Comparison of ENCODE assay signal across 1 cellular context in genomic region chr4:1870578-1871443, GRCh38.
TF ChIP-seq lines count a peak whose summit lies in the region.

Gene NSD2, plus strand, starts transcription at chr4:1871393. Its CDS starts 29,262 bp downstream, at chr4:1900655.

TF ChIP-seq in HepG2, 621 proteins besides CTCF, POLR2A, EP300 and RAD21 (continued from another document and continues in another):
- no peak; the same call in 1 of the 2 replicates for TF ChIP-seq ZNF691 (CRISPR knock-in tag; IDR thresholded peaks at IDR 0.05; ENCODE audit: borderline replicate concordance, low read depth)
- peak; percentile 86 for TF ChIP-seq ZNF276 (CRISPR knock-in tag; IDR thresholded peaks at IDR 0.05; ENCODE audit: low read depth)
- TF ChIP-seq ZSCAN21 (CRISPR knock-in tag; IDR thresholded peaks at IDR 0.05; ENCODE audit: borderline replicate concordance) = peak; percentile 56; the same call in 1 of the 2 replicates
- TF ChIP-seq PREB (CRISPR knock-in tag; IDR thresholded peaks at IDR 0.05) = no peak
- no peak for TF ChIP-seq MIER3 (CRISPR knock-in tag; IDR thresholded peaks at IDR 0.05; ENCODE audit: borderline replicate concordance)
- no peak for TF ChIP-seq SNAI1 (CRISPR knock-in tag; IDR thresholded peaks at IDR 0.05; ENCODE audit: borderline replicate concordance)
- TF ChIP-seq ARNT2 (CRISPR knock-in tag; IDR thresholded peaks at IDR 0.05; ENCODE audit: low read depth) = peak; percentile 87; the same call in 1 of the 2 replicates
- TF ChIP-seq CENPT (CRISPR knock-in tag; IDR thresholded peaks at IDR 0.05; ENCODE audit: low read depth) = peak; percentile 89; the same call in 1 of the 2 replicates
- peak; percentile 80; the same call in 1 of the 2 replicates for TF ChIP-seq ARID4A (CRISPR knock-in tag; IDR thresholded peaks at IDR 0.05; ENCODE audit: borderline replicate concordance)
- no peak for TF ChIP-seq ZXDC (CRISPR knock-in tag; IDR thresholded peaks at IDR 0.05)
- TF ChIP-seq SOX5 (CRISPR knock-in tag; IDR thresholded peaks at IDR 0.05; ENCODE audit: borderline replicate concordance) = no peak
- no peak for TF ChIP-seq PAWR (CRISPR knock-in tag; IDR thresholded peaks at IDR 0.05; ENCODE audit: borderline replicate concordance)
- 0 out of 2 replicates have a peak, but pooled peaks have one; percentile 50 for TF ChIP-seq GATAD1 (CRISPR knock-in tag; IDR thresholded peaks at IDR 0.05)
- TF ChIP-seq ZNF780A (CRISPR knock-in tag; IDR thresholded peaks at IDR 0.05) = 0 out of 2 replicates have a peak, but pooled peaks have one; percentile 11
- no peak for TF ChIP-seq HDAC2 (CRISPR knock-in tag; IDR thresholded peaks at IDR 0.05)
- peak; percentile 94 for TF ChIP-seq ZNF274 (CRISPR knock-in tag; IDR thresholded peaks at IDR 0.05)
- TF ChIP-seq SRY (CRISPR knock-in tag; IDR thresholded peaks at IDR 0.05) = peak; percentile 68; the same call in 1 of the 2 replicates
- no peak for TF ChIP-seq SKIL (CRISPR knock-in tag; IDR thresholded peaks at IDR 0.05; ENCODE audit: borderline replicate concordance)
- TF ChIP-seq NFIC (IDR thresholded peaks at IDR 0.05; ENCODE audit: low read length) = no peak
- peak; percentile 52 for TF ChIP-seq ZBTB2 (CRISPR knock-in tag; IDR thresholded peaks at IDR 0.05; ENCODE audit: low read depth)
- no peak for TF ChIP-seq PTBP1 (IDR thresholded peaks at IDR 0.05; ENCODE audit: low read depth, low read length, poor library complexity, severe bottlenecking)
- peak; percentile 70 for TF ChIP-seq SP4 (CRISPR knock-in tag; IDR thresholded peaks at IDR 0.05)
- TF ChIP-seq ZNF891 (CRISPR knock-in tag; IDR thresholded peaks at IDR 0.05) = peak; percentile 91
- peak; percentile 87 for TF ChIP-seq ZFYVE20 (CRISPR knock-in tag; IDR thresholded peaks at IDR 0.05; ENCODE audit: borderline replicate concordance, low read depth)
- no peak; the same call in 1 of the 2 replicates for TF ChIP-seq ZNF180 (CRISPR knock-in tag; IDR thresholded peaks at IDR 0.05; ENCODE audit: borderline replicate concordance, low read depth)
- 0 out of 2 replicates have a peak, but pooled peaks have one; percentile 46 for TF ChIP-seq ARNTL (CRISPR knock-in tag; IDR thresholded peaks at IDR 0.05)
- no peak for TF ChIP-seq ZNF337 (CRISPR knock-in tag; IDR thresholded peaks at IDR 0.05; ENCODE audit: borderline replicate concordance, low read depth)
- TF ChIP-seq ZNF446 (CRISPR knock-in tag; IDR thresholded peaks at IDR 0.05) = peak; percentile 83
- TF ChIP-seq ZNF781 (CRISPR knock-in tag; IDR thresholded peaks at IDR 0.05; ENCODE audit: borderline replicate concordance, not compliant biosample characterization) = no peak
- TF ChIP-seq IRF2 (CRISPR knock-in tag; IDR thresholded peaks at IDR 0.05) = 0 out of 2 replicates have a peak, but pooled peaks have one; percentile 13
- no peak for TF ChIP-seq JUNB (CRISPR knock-in tag; IDR thresholded peaks at IDR 0.05; ENCODE audit: borderline replicate concordance)
- TF ChIP-seq NFRKB (IDR thresholded peaks at IDR 0.05) = no peak
- TF ChIP-seq ZNF629 (CRISPR knock-in tag; conservative IDR thresholded peaks at IDR 0.05) = peak; percentile 31; the same call in 1 of the 2 replicates
- TF ChIP-seq SALL1 (CRISPR knock-in tag; IDR thresholded peaks at IDR 0.05) = peak; percentile 81
- peak; percentile 66; the same call in 1 of the 2 replicates for TF ChIP-seq ZNF205 (CRISPR knock-in tag; IDR thresholded peaks at IDR 0.05)
- peak; percentile 91; the same call in 1 of the 2 replicates for TF ChIP-seq ZNF766 (CRISPR knock-in tag; IDR thresholded peaks at IDR 0.05; ENCODE audit: borderline replicate concordance)
- TF ChIP-seq ZNF503 (CRISPR knock-in tag; IDR thresholded peaks at IDR 0.05) = peak; percentile 75
- TF ChIP-seq ZNF782 (CRISPR knock-in tag; IDR thresholded peaks at IDR 0.05; ENCODE audit: borderline replicate concordance) = peak; percentile 54; the same call in 1 of the 2 replicates
- no peak for TF ChIP-seq TCF7 (IDR thresholded peaks at IDR 0.05; ENCODE audit: low read depth)
- TF ChIP-seq XRCC5 (optimal IDR thresholded peaks at IDR 0.05; ENCODE audit: low read length) = no peak
- TF ChIP-seq ZNF331 (CRISPR knock-in tag; IDR thresholded peaks at IDR 0.05) = peak; percentile 46; the same call in 1 of the 2 replicates
- TF ChIP-seq ZNF740 (CRISPR knock-in tag; IDR thresholded peaks at IDR 0.05) = no peak
- TF ChIP-seq THAP11 (CRISPR knock-in tag; IDR thresholded peaks at IDR 0.05) = peak; percentile 32
- no peak for TF ChIP-seq ATRX (CRISPR knock-in tag; IDR thresholded peaks at IDR 0.05; ENCODE audit: borderline replicate concordance)
- no peak for TF ChIP-seq TGIF2 (CRISPR knock-in tag; IDR thresholded peaks at IDR 0.05)
- no peak; the same call in none of the 2 replicates for TF ChIP-seq HIVEP1 (CRISPR knock-in tag; IDR thresholded peaks at IDR 0.05)
- TF ChIP-seq ZNF543 (CRISPR knock-in tag; IDR thresholded peaks at IDR 0.05) = peak; percentile 94
